8 cellular contexts compared by ENCODE assay signal in genomic region chr18:21739604-21740473, GRCh38. TPM values are rescaled to one million over a fixed set of nuclear protein-coding genes. Genes with fewer than 3 reads are reported as not detected.
DNase-seq lines count a peak whose midpoint lies in the region; ATAC-seq and TF ChIP-seq lines count a peak whose summit lies in the region.

No MANE protein-coding gene starts in this region.

- no peak for TF ChIP-seq EP300 in ovary (IDR thresholded peaks at IDR 0.05)

- ATAC-seq in HG02973 (IDR thresholded peaks at IDR 0.05; ENCODE audit: unreplicated experiment), result peak; percentile 10
- peak; percentile 45 for ATAC-seq in esophagus mucosa

- TF ChIP-seq POLR2A in ovary (IDR thresholded peaks at IDR 0.05), result no peak

- H3K4me3 ChIP-seq in SJCRH30, result peak overlapping the region; percentile 97
- peak overlapping the region; percentile 23 for H3K4me3 ChIP-seq in ovary

- TF ChIP-seq CTCF in ovary (IDR thresholded peaks at IDR 0.05), result no peak

- peaks cover 24% of the 10 kb centered on the region for H3K4me1 Mint-ChIP-seq in T-helper 1 cell treated with Interleukin-12 subunit alpha and Interleukin-12 subunit beta and Interleukin-4 antibody, amounts not matched to agents 30 μg/mL and 1 μg/mL, for 36 hours (ENCODE audit: low read depth)

- WGBS in ovary, 3 donors, result 22 to 37% (median 24%) methylated on average over 19 of the region's 19 CpGs

- DNase-seq in T-helper 1 cell, result no peak
- peak; percentile 23 to 39 for DNase-seq in SJCRH30
- DNase-seq in ovary, result peak; percentile 18 to 56 (median 49)
- no peak for DNase-seq in NCI-H2081 (lab: John Stamatoyannopoulos, UW)
- no peak for DNase-seq in LoVo (ENCODE audit: low spot score)

- H3K9me3 ChIP-seq in SJCRH30 (replicated peaks) (no peaks in the 10 kb centered on the region), ovary (no peaks in the 10 kb centered on the region)

- H3K4me3 Mint-ChIP-seq in T-helper 1 cell treated with Interleukin-12 subunit alpha and Interleukin-12 subunit beta and Interleukin-4 antibody, amounts not matched to agents 30 μg/mL and 1 μg/mL, for 36 hours, result peak overlapping the region; percentile 96

- peaks cover 3% of the 10 kb centered on the region; the same call in 1 of the 2 replicates for H3K4me1 ChIP-seq in SJCRH30
- peaks cover 4% of the 10 kb centered on the region for H3K4me1 ChIP-seq in ovary (ENCODE audit: insufficient read depth)

- peaks cover 15% of the 10 kb centered on the region for H3K9me3 Mint-ChIP-seq in T-helper 1 cell treated with Interleukin-12 subunit alpha and Interleukin-12 subunit beta and Interleukin-4 antibody, amounts not matched to agents 30 μg/mL and 1 μg/mL, for 36 hours

- H3K27me3 ChIP-seq in SJCRH30, result no peaks in the 10 kb centered on the region
- H3K27me3 ChIP-seq in ovary, result no peaks in the 10 kb centered on the region

- peak overlapping the region; percentile 94; the same call in 1 of the 2 replicates for H3K27ac ChIP-seq in SJCRH30
- peak overlapping the region in 1 of 2 donors; percentile 98 for H3K27ac ChIP-seq in ovary

- peak overlapping the region; percentile 93 for H3K27ac Mint-ChIP-seq in T-helper 1 cell treated with Interleukin-12 subunit alpha and Interleukin-12 subunit beta and Interleukin-4 antibody, amounts not matched to agents 30 μg/mL and 1 μg/mL, for 36 hours

- intact Hi-C loops in ovary (cut with DNase I), result loop anchor here in 1 of 4 donors (5.0 kb wide), 1 partner anchor 138 kb away; the partner anchor contains the start of gene ESCO1

- H3K27me3 Mint-ChIP-seq in T-helper 1 cell treated with Interleukin-12 subunit alpha and Interleukin-12 subunit beta and Interleukin-4 antibody, amounts not matched to agents 30 μg/mL and 1 μg/mL, for 36 hours (ENCODE audit: low read depth), result peaks cover 14% of the 10 kb centered on the region

- H3K36me3 ChIP-seq in SJCRH30, result no peaks in the 10 kb centered on the region
- H3K36me3 ChIP-seq in ovary, result no peaks in the 10 kb centered on the region

- peaks cover 11% of the 10 kb centered on the region for H3K36me3 Mint-ChIP-seq in T-helper 1 cell treated with Interleukin-12 subunit alpha and Interleukin-12 subunit beta and Interleukin-4 antibody, amounts not matched to agents 30 μg/mL and 1 μg/mL, for 36 hours (ENCODE audit: low read depth)

RNA-seq across cellular contexts. Expression of gene MIB1, which starts 0.8 kb away (rescaled TPM):
- 35.0 and 37.8 TPM in 2 replicates for total RNA-seq in SJCRH30 (2014; rRNA removed; shearing (Covaris generic))
- total RNA-seq in esophagus mucosa (23.8 TPM), ovary (10 to 100 TPM; 30.9 to 54.8 (median 44.9) TPM)
- 10 to 100 TPM; 10.3 to 13.4 TPM for polyA plus RNA-seq in ovary

RNA-seq across cellular contexts. Expression of gene ABHD3, which starts 35.3 kb away (rescaled TPM):
- total RNA-seq in SJCRH30 (2014; rRNA removed; shearing (Covaris generic)), result 13.2 and 13.5 TPM in 2 replicates
- total RNA-seq in esophagus mucosa (12.9 TPM), ovary (10 to 100 TPM in 3 of 7 donors, 1 to 10 TPM in 4; 4.8 to 14.3 (median 9.5) TPM)
- 10 to 100 TPM; 11.2 to 12.8 TPM for polyA plus RNA-seq in ovary

Comparison
In these comparisons a context has a peak if more than half of its experiments do, and no peak if none do; other contexts are left out.
1. DNase-seq: peak in SJCRH30 (2 of 2) and ovary (5 of 5); none in T-helper 1 cell (0 of 5), NCI-H2081 (0 of 2) and LoVo (single experiment).